In the genomic region with DNA sequence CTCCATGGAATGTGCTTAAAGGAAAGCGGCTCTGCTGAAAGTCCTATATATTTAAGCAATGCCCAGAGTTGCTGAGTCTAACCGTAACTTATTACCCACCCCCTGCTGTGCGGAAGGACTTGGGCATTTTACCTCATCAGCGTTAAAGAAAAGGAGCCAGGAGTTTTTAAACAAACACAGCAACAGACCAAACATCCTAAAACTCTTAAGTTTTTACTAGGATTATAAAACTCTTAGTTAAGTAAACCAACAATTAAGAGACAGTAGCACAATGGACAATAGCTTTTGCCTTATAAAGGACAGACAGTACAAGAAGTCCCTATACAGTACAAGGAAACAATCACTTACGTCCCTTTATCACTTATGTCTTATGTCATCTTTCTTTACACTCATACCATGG, we compare ENCODE assay signal across 16 cellular contexts.
DNase-seq lines count a peak whose midpoint lies in the region; ATAC-seq and TF ChIP-seq lines count a peak whose summit lies in the region.
"Had no signal": no experiment of that assay in that cellular context is flagged by ENCODE, and none has a peak within 500 bp of the region (broad histone marks: within the 10 kb centered on the region; RNA-seq: fewer than 3 reads in every experiment).

No MANE protein-coding gene starts in this region.

- H3K4me2 ChIP-seq in PC-3 (ENCODE audit: low read length), result no peak overlapping the region
- peak overlapping the region; percentile 23 for H3K4me2 ChIP-seq in smooth muscle cell
- H3K4me2 ChIP-seq: A549 had no signal

- no peaks in the 10 kb centered on the region for H4K20me1 ChIP-seq in PC-3 (ENCODE audit: low read length)
- peaks cover 21% of the 10 kb centered on the region for H4K20me1 ChIP-seq in smooth muscle cell (ENCODE audit: low read depth)

- H3F3A ChIP-seq in PC-3 (ENCODE audit: low read length, unreplicated experiment) (no peaks in the 10 kb centered on the region), smooth muscle cell (ENCODE audit: low read depth) (no peaks in the 10 kb centered on the region)

- no peaks in the 10 kb centered on the region for H3K79me2 ChIP-seq in PC-3 (ENCODE audit: low read length)
- peaks cover 4% of the 10 kb centered on the region for H3K79me2 ChIP-seq in smooth muscle cell (ENCODE audit: low read depth)

- CTCF ChIA-PET in HEK293T (lab: Yijun Ruan, JAX) (no interaction called here), PC-3 (lab: Charles Lee) (no interaction called here)

- H3K4me1 ChIP-seq in PC-3 (ENCODE audit: insufficient read depth, low read length) (0 out of 2 replicates have a peak, but pooled peaks cover 4% of the 10 kb centered on the region), smooth muscle cell (ENCODE audit: low read depth) (peaks cover 22% of the 10 kb centered on the region)
- H3K4me1 ChIP-seq: A549, Caco-2, HAP-1 had no signal

- H3K36me3 Mint-ChIP-seq in nephron (ENCODE audit: low read depth), result peaks cover 39% of the 10 kb centered on the region
- H3K36me3 Mint-ChIP-seq: CD8-positive, alpha-beta memory T cell had no signal

- no peak overlapping the region for H3K4me3 Mint-ChIP-seq in nephron
- H3K4me3 Mint-ChIP-seq: CD8-positive, alpha-beta memory T cell had no signal

- H3K9ac ChIP-seq in PC-3 (ENCODE audit: low read length) (no peak overlapping the region), smooth muscle cell (ENCODE audit: low read depth) (no peak overlapping the region)

- H3K9me3 Mint-ChIP-seq in nephron, result no peaks in the 10 kb centered on the region

- 41% methylated on average over 5 of the region's 5 CpGs for WGBS in smooth muscle cell (ENCODE audit: low lambda C conversion rate)

- H3K27ac ChIP-seq in PC-3 (ENCODE audit: low read length) (no peak overlapping the region), smooth muscle cell (ENCODE audit: low read depth) (peak overlapping the region; percentile 25)
- H3K27ac ChIP-seq: A549, HL-60 had no signal

- H3K4me1 Mint-ChIP-seq in nephron, result peaks cover 15% of the 10 kb centered on the region
- H3K4me1 Mint-ChIP-seq: CD8-positive, alpha-beta memory T cell had no signal

- BruUV-seq in PC-3 (replicated peaks; lab: Mats Ljungman, UMichigan), result no TSS peak

- no peak for TF ChIP-seq CTCF in PC-3 (conservative IDR thresholded peaks at IDR 0.05; ENCODE audit: low read depth, low read length)
- TF ChIP-seq CTCF in nephron (IDR thresholded peaks at IDR 0.05; ENCODE audit: unreplicated experiment in 3 of 3), result no peak
- TF ChIP-seq CTCF in smooth muscle cell (IDR thresholded peaks at IDR 0.05; ENCODE audit: borderline replicate concordance, insufficient read depth, poor library complexity, severe bottlenecking), result no peak

- H3K4me3 ChIP-seq in PC-3 (ENCODE audit: low read length) (no peak overlapping the region), smooth muscle cell (no peak overlapping the region)
- H3K4me3 ChIP-seq: A549, HAP-1, K562 had no signal

- DNase-seq in HEK293T (ENCODE audit: extremely low spot score), result peak; percentile 45
- DNase-seq in PC-3, result no peak
- no peak for DNase-seq in smooth muscle cell (lab: John Stamatoyannopoulos, UW; ENCODE audit: unreplicated experiment)
- no peak for DNase-seq in AG08396 (ENCODE audit: low spot score)
- no peak for DNase-seq in hippocampal formation (lab: John Stamatoyannopoulos, UW)
- DNase-seq: Caco-2; CD8-positive, alpha-beta memory T cell; DMS53; GF-D8; GOT3 had no signal

- POLR2A ChIA-PET in HEK293T (lab: Yijun Ruan, JAX) (no interaction called here), PC-3 (lab: Charles Lee; ENCODE audit: unreplicated experiment) (no interaction called here)

- H3K9me2 ChIP-seq in PC-3 (replicated peaks; ENCODE audit: low read length), result no peaks in the 10 kb centered on the region

- intact Hi-C loops in PC-3 (cut with micrococcal nuclease), result no loop called here

- H3K27me3 Mint-ChIP-seq in nephron (ENCODE audit: low read depth), result no peaks in the 10 kb centered on the region

- H3K27me3 ChIP-seq in PC-3 (ENCODE audit: low read length), result no peaks in the 10 kb centered on the region
- H3K27me3 ChIP-seq in smooth muscle cell (ENCODE audit: low read depth), result no peaks in the 10 kb centered on the region

- peak overlapping the region in 2 of 3 experiments; percentile 30 to 80 for H3K27ac Mint-ChIP-seq in nephron
- H3K27ac Mint-ChIP-seq: CD8-positive, alpha-beta memory T cell had no signal

- H2AFZ ChIP-seq in PC-3 (ENCODE audit: low read length), result no peak overlapping the region
- no peak overlapping the region for H2AFZ ChIP-seq in smooth muscle cell (ENCODE audit: low read depth)

- H3K36me3 ChIP-seq in PC-3 (ENCODE audit: low read depth, low read length), result no peaks in the 10 kb centered on the region
- no peaks in the 10 kb centered on the region for H3K36me3 ChIP-seq in smooth muscle cell (ENCODE audit: low read depth)
- H3K36me3 ChIP-seq: HAP-1 had no signal

- H3K9me3 ChIP-seq in PC-3 (ENCODE audit: low read length) (no peaks in the 10 kb centered on the region), smooth muscle cell (replicated peaks; ENCODE audit: low read depth) (no peaks in the 10 kb centered on the region)
- H3K9me3 ChIP-seq: A549, Caco-2, HAP-1 had no signal

- ATAC-seq in PC-3, result peak; percentile 59
- no peak for ATAC-seq in GM19324 (IDR thresholded peaks at IDR 0.05; ENCODE audit: low FRiP score, unreplicated experiment)
- ATAC-seq: A549, K562 had no signal

TF ChIP-seq in HEK293T, 16 proteins besides CTCF, POLR2A, EP300 and RAD21:
- no peak for TF ChIP-seq NFRKB (IDR thresholded peaks at IDR 0.05)
- TF ChIP-seq SP1 (IDR thresholded peaks at IDR 0.05), result no peak
- TF ChIP-seq FOXA1 (IDR thresholded peaks at IDR 0.05), result peak; percentile 42; the same call in 1 of the 2 replicates
